Comparison of ENCODE assay signal across 8 cellular contexts in the genomic region with DNA sequence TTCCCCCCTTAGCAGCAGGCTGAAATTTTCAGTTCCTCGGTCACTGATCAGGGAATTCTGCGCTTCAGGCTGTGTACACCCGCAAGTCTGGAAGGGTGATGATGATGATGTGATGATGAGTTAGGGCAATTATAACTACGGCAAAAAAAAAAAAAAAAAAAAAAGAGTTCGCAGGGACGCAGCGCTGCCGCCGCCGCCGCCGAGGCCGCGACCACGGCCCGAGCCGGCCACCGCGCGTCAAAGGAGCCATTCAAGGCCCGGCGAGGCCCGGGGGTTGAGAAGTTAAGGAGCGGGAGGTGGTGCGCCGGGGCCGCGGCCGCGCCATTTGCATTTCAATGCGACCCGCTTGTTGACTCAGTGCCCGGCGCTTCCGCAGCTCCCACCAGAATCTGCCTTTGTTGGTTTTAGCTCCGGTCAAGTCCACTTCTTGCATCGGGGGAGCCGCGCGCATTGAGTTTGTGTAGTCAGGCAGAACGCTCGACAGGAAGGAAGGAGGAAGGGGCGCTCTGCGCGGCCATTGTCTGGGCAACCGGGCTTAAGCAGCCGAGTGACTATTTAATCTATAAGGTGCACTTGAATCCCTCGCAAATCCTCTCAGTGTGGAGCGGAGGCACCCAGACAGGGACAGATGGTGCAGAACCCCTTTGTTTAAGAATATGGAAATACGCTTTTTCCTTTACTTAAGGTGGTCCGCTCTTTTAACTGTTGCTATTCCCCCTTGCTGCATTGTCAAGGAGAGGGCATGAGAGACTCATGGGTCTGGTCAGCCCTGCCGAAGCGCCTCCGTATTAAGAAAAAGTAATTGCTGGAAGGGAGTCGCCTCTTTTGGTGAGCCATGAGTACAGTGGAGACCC.
A peak's percentile ranks its signal among the peaks of the same experiment; 100 is the strongest.
DNase-seq lines count a peak whose midpoint lies in the region; ATAC-seq and TF ChIP-seq lines count a peak whose summit lies in the region.

No MANE protein-coding gene starts in this region.

- peak overlapping the region; percentile 21 for H2AFZ ChIP-seq in neural progenitor cell (replicated peaks)

- peaks cover 23% of the 10 kb centered on the region for H3F3A ChIP-seq in neural progenitor cell (ENCODE audit: low read depth)

- no peak overlapping the region for H3K27ac ChIP-seq in neural progenitor cell

- DNase-seq in GM12864 (ENCODE audit: low read depth) (no peak), NCI-H345 (lab: John Stamatoyannopoulos, UW) (peak; percentile 61), glutamatergic neuron (peak; percentile 71), neural progenitor cell (ENCODE audit: low spot score) (peak; percentile 90)
- DNase-seq in activated naive CD8-positive, alpha-beta T cell treated with anti-CD3 and anti-CD28 coated beads for 36 hours, result peak; percentile 44
- no peak for DNase-seq in effector CD4-positive, alpha-beta T cell

- H3K4me2 ChIP-seq in neural progenitor cell, result peak overlapping the region; percentile 90

- peaks cover 12% of the 10 kb centered on the region for H3K4me1 ChIP-seq in neural progenitor cell

- no peaks in the 10 kb centered on the region for H3K36me3 ChIP-seq in neural progenitor cell

- H3K4me3 ChIP-seq in GM12864 (ENCODE audit: low read depth, low read length) (peak overlapping the region; percentile 48), neural progenitor cell (peak overlapping the region; percentile 57)

- H3K9ac ChIP-seq in neural progenitor cell, result no peak overlapping the region

- ATAC-seq in HG02588 (IDR thresholded peaks at IDR 0.05; ENCODE audit: unreplicated experiment) (peak; percentile 44), GM18867 (IDR thresholded peaks at IDR 0.05; ENCODE audit: unreplicated experiment) (no peak)

- H4K20me1 ChIP-seq in neural progenitor cell (ENCODE audit: low read depth), result peaks cover 10% of the 10 kb centered on the region

- H3K9me3 ChIP-seq in neural progenitor cell (ENCODE audit: low read depth), result no peaks in the 10 kb centered on the region

- H3K27ac Mint-ChIP-seq in activated naive CD8-positive, alpha-beta T cell treated with anti-CD3 and anti-CD28 coated beads for 36 hours, result peak overlapping the region; percentile 61
- H3K27ac Mint-ChIP-seq in glutamatergic neuron (ENCODE audit: unreplicated experiment) (peak overlapping the region; percentile 98), neural progenitor cell (peak overlapping the region; percentile 99)

- peaks cover 45% of the 10 kb centered on the region for H3K27me3 ChIP-seq in neural progenitor cell

- no peaks in the 10 kb centered on the region for H3K9me3 Mint-ChIP-seq in activated naive CD8-positive, alpha-beta T cell treated with anti-CD3 and anti-CD28 coated beads for 36 hours
- H3K9me3 Mint-ChIP-seq in glutamatergic neuron (ENCODE audit: unreplicated experiment) (peaks cover 14% of the 10 kb centered on the region), neural progenitor cell (peaks cover 33% of the 10 kb centered on the region)

- H3K36me3 Mint-ChIP-seq in activated naive CD8-positive, alpha-beta T cell treated with anti-CD3 and anti-CD28 coated beads for 36 hours, result peaks cover 4% of the 10 kb centered on the region
- no peaks in the 10 kb centered on the region for H3K36me3 Mint-ChIP-seq in glutamatergic neuron (ENCODE audit: unreplicated experiment)
- H3K36me3 Mint-ChIP-seq in neural progenitor cell, result peaks cover 12% of the 10 kb centered on the region

- TF ChIP-seq CTCF in GM12864 (IDR thresholded peaks at IDR 0.05; ENCODE audit: low read depth, low read length, missing control alignments) (no peak), glutamatergic neuron (IDR thresholded peaks at IDR 0.05; ENCODE audit: partially characterized antibody, unreplicated experiment) (no peak), neural progenitor cell (IDR thresholded peaks at IDR 0.05) (no peak)

- H3K27me3 Mint-ChIP-seq in activated naive CD8-positive, alpha-beta T cell treated with anti-CD3 and anti-CD28 coated beads for 36 hours, result peaks cover 21% of the 10 kb centered on the region
- H3K27me3 Mint-ChIP-seq in glutamatergic neuron (ENCODE audit: unreplicated experiment), result peaks cover 8% of the 10 kb centered on the region
- H3K27me3 Mint-ChIP-seq in neural progenitor cell (ENCODE audit: insufficient read depth, low read depth), result peaks cover 12% of the 10 kb centered on the region

- H3K4me3 Mint-ChIP-seq in activated naive CD8-positive, alpha-beta T cell treated with anti-CD3 and anti-CD28 coated beads for 36 hours, result peak overlapping the region; percentile 88
- H3K4me3 Mint-ChIP-seq in glutamatergic neuron (ENCODE audit: unreplicated experiment), result peak overlapping the region; percentile 95
- peak overlapping the region; percentile 88 for H3K4me3 Mint-ChIP-seq in neural progenitor cell

- peaks cover 22% of the 10 kb centered on the region for H3K4me1 Mint-ChIP-seq in activated naive CD8-positive, alpha-beta T cell treated with anti-CD3 and anti-CD28 coated beads for 36 hours
- peaks cover 26% of the 10 kb centered on the region for H3K4me1 Mint-ChIP-seq in glutamatergic neuron (ENCODE audit: low read depth, unreplicated experiment)
- peaks cover 43% of the 10 kb centered on the region for H3K4me1 Mint-ChIP-seq in neural progenitor cell

- H3K79me2 ChIP-seq in neural progenitor cell (ENCODE audit: low read depth), result no peaks in the 10 kb centered on the region

Comparison
In these comparisons a context has a peak if more than half of its experiments do, and no peak if none do; other contexts are left out.
1. DNase-seq: peak in NCI-H345 (single experiment), activated naive CD8-positive, alpha-beta T cell treated with anti-CD3 and anti-CD28 coated beads for 36 hours (single experiment), glutamatergic neuron (single experiment) and neural progenitor cell (single experiment); none in GM12864 (single experiment) and effector CD4-positive, alpha-beta T cell (single experiment).
2. Peak in every context shown above with its lines, with median percentiles within 50 percentile points of each other: H3K27ac Mint-ChIP-seq and H3K4me3 Mint-ChIP-seq.